ENCODE assay signal across 1 cellular context in the genomic region with DNA sequence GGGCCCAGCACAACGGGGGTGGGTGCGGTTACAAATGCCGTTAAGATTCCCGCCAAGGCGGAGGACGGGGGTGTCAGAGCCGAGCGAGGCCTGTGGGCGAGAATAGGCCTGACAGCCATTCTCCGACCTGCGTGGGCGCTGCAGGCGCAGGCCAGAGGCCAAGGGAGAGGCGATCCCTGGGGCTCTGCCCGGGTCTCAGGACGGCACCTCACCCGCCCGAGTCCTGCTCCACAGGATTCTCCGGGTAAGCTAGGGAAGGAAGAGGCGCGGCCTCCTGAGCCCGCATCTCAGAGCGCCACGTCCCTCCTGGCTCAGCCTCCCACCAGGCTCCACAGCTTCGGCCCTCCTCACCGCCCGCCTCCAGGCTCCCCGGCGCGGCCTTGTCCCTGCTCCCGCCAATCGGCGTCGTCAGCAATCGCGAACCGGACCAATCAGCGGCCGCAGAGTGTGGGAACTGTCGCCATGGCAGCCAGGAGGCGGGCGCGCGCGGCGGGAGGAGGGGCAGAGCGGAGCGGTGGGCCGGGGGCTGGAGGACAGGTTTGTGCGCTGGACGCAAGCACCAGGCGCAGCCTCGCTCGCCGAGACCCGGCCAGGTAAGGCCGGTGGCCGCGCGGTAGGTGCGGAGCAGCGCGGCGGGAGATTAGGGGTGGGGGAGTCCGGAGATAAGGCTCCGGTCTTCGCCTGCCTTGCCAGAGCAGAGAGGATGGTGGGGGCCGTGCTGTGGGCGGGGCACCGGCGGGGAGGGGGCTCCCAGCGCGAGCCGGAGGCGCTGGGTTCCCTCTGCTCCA.
TF ChIP-seq lines count a peak whose summit lies in the region.

A gene (plus strand): TSS at position 504 of the 788 bp plus-strand sequence. CDS start 18,585 bp downstream, outside the sequence.

TF ChIP-seq in HCT116, 20 proteins besides CTCF, POLR2A, EP300 and RAD21 (continued from another document):
- TF ChIP-seq CEBPB (IDR thresholded peaks at IDR 0.05; ENCODE audit: low read depth), result no peak
- TF ChIP-seq SIN3A (IDR thresholded peaks at IDR 0.05; ENCODE audit: low read depth), result 0 out of 2 replicates have a peak, but pooled peaks have one; percentile 46
- TF ChIP-seq CBX3 (IDR thresholded peaks at IDR 0.05; ENCODE audit: low read depth), result no peak
- no peak for TF ChIP-seq ZNF274 (IDR thresholded peaks at IDR 0.05; ENCODE audit: low read depth, low read length)
- no peak for TF ChIP-seq FOSL1 (IDR thresholded peaks at IDR 0.05; ENCODE audit: low read depth)
- no peak for TF ChIP-seq EZH2phosphoT487 (IDR thresholded peaks at IDR 0.05; ENCODE audit: borderline replicate concordance)
- TF ChIP-seq SRF (IDR thresholded peaks at IDR 0.05; ENCODE audit: low read depth), result no peak
- TF ChIP-seq, protein P1, sequence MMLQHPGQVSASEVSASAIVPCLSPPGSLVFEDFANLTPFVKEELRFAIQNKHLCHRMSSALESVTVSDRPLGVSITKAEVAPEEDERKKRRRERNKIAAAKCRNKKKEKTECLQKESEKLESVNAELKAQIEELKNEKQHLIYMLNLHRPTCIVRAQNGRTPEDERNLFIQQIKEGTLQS (IDR thresholded peaks at IDR 0.05), result no peak
- TF ChIP-seq ZFX (IDR thresholded peaks at IDR 0.05), result peak; percentile 83
- TF ChIP-seq, protein P2, sequence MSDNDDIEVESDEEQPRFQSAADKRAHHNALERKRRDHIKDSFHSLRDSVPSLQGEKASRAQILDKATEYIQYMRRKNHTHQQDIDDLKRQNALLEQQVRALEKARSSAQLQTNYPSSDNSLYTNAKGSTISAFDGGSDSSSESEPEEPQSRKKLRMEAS (IDR thresholded peaks at IDR 0.05), result peak; percentile 75
- TF ChIP-seq ELF1 (IDR thresholded peaks at IDR 0.05; ENCODE audit: borderline replicate concordance, low read depth), result no peak
- TF ChIP-seq TCF7L2 (IDR thresholded peaks at IDR 0.05; ENCODE audit: borderline replicate concordance, extremely low read depth, insufficient read depth, insufficient read length), result no peak
- peak; percentile 91 for TF ChIP-seq EGR1 (IDR thresholded peaks at IDR 0.05; ENCODE audit: low read depth)
TF ChIP-seq in HCT116: peak in this region for 7.
